ENCODE assay signal across 7 cellular contexts in the genomic region with DNA sequence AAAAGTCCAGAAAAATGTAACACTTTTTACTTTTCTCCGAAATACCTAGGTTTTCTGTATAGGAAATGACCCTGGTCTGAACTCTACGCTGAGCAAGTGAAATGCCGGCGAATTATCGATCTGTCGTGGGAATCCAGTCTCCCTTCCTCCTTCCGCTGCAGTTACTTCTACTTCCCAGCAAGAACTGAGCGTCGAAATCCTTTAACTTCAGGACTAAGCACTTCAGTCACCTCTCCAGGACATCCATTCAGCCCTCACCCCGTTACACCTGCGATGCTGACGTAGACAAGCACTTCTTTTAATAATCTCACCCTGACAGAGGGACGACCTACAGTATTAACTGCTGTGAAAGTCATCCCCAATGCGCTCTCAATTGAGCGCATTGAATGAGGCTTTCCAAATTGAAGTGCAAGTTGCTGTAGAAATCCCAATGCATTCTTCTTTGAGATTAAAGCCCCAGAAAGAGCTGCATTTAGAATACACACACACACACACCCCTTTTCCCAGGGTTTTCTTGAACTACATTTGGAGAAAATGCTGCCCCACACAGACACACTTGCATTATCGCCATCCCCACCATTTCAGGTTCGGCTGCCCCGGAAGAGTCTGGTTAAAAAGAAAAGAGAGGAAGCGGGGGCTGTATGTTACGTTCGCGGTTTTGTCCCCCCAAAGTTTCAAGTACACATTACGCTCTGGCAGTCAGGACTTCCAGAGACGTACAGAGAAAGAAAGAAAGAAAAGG. TPM values are rescaled to one million over a fixed set of nuclear protein-coding genes. Genes with fewer than 3 reads are reported as not detected.
DNase-seq lines count a peak whose midpoint lies in the region; ATAC-seq, FAIRE-seq and TF ChIP-seq lines count a peak whose summit lies in the region.

No MANE protein-coding gene starts in this region.

- H3K27me3 ChIP-seq in right lobe of liver, result no peaks in the 10 kb centered on the region

- H3K36me3 Mint-ChIP-seq in IgD-negative memory B cell, result peaks cover 2% of the 10 kb centered on the region

- in situ Hi-C loops in SK-MEL-5 (cut with HindIII; ENCODE audit: low pct_unique_long_range_greater_than_20kb, low sequenced_read_pairs), result no loop called here

- no peaks in the 10 kb centered on the region for H3K9me3 ChIP-seq in right lobe of liver

- WGBS in right lobe of liver (ENCODE audit: insufficient coverage, low coverage, low lambda C conversion rate, missing lambda C conversion rate), result 0% methylated on average over 23 of the region's 24 CpGs

- peak; percentile 69 for FAIRE-seq in GM12891 (lab: Jason Lieb, UNC)

- H3K36me3 ChIP-seq in right lobe of liver, result no peaks in the 10 kb centered on the region

- 0 out of 2 replicates have a peak, but pooled peaks have one; percentile 6 for TF ChIP-seq POLR2A in GM12891 (IDR thresholded peaks at IDR 0.05; ENCODE audit: low read depth, low read length)
- TF ChIP-seq POLR2A in right lobe of liver (IDR thresholded peaks at IDR 0.05), result no peak

- intact Hi-C loops in right lobe of liver (cut with DNase I), result no loop called here

- DNase-seq in GM12891 (ENCODE audit: insufficient read length, low spot score), result no peak
- DNase-seq in SK-MEL-5 (ENCODE audit: low read depth, low spot score), result peak; percentile 40
- peak; percentile 54 for DNase-seq in central memory CD4-positive, alpha-beta T cell
- peak in 2 of 3 donors; percentile 31 to 53 for DNase-seq in right lobe of liver
- DNase-seq in superior temporal gyrus (ENCODE audit: extremely low spot score), result peak; percentile 67

- ATAC-seq in GM21619 (IDR thresholded peaks at IDR 0.05; ENCODE audit: unreplicated experiment) (peak; percentile 27), right lobe of liver (peak; percentile 2 to 40 (median 20))

- H3K27me3 Mint-ChIP-seq in IgD-negative memory B cell, result no peaks in the 10 kb centered on the region

- peaks cover 0 to 29% (median 13%) of the 10 kb centered on the region in 4 donors for H3K4me1 ChIP-seq in right lobe of liver

- no peaks in the 10 kb centered on the region for H3K9me3 Mint-ChIP-seq in IgD-negative memory B cell

- H3K27ac ChIP-seq in right lobe of liver, result peak overlapping the region; percentile 90 to 96 (median 93)

- peaks cover 38 to 51% (median 47%) of the 10 kb centered on the region in 3 donors for H3K4me1 Mint-ChIP-seq in IgD-negative memory B cell

- H3K4me3 ChIP-seq in right lobe of liver, result peak overlapping the region; percentile 59 to 76 (median 67)

- no peak for TF ChIP-seq CTCF in right lobe of liver (IDR thresholded peaks at IDR 0.05)

- peak overlapping the region; percentile 96 to 100 (median 98) for H3K4me3 Mint-ChIP-seq in IgD-negative memory B cell

- peak overlapping the region; percentile 98 to 99 (median 99) for H3K27ac Mint-ChIP-seq in IgD-negative memory B cell

TF ChIP-seq in GM12891, 5 proteins besides CTCF, POLR2A, EP300 and RAD21:
- no peak for TF ChIP-seq POLR2AphosphoS5 (IDR thresholded peaks at IDR 0.05; ENCODE audit: low read depth, low read length)
- TF ChIP-seq POU2F2 (IDR thresholded peaks at IDR 0.05; ENCODE audit: low read depth, low read length), result peak; percentile 43; the same call in 1 of the 2 replicates
- no peak for TF ChIP-seq PAX5 (IDR thresholded peaks at IDR 0.05; ENCODE audit: insufficient read depth, low read length, severe bottlenecking)
- TF ChIP-seq TAF1 (IDR thresholded peaks at IDR 0.05; ENCODE audit: low read depth, low read length), result peak; percentile 55; the same call in 1 of the 2 replicates
- TF ChIP-seq SPI1 (IDR thresholded peaks at IDR 0.05; ENCODE audit: low read depth, low read length), result peak; percentile 72

RNA-seq across cellular contexts. Expression of gene TOP2B, which starts 1.2 kb away (rescaled TPM):
- 59.8 TPM for polyA plus RNA-seq in GM12891 (2012; ENCODE audit: low read depth, missing spikeins)
- polyA plus RNA-seq in IgD-negative memory B cell, result 46.0 TPM
- total RNA-seq in SK-MEL-5 (2014; rRNA removed; shearing (Covaris generic)), result 87.7 and 98.9 TPM in 2 replicates
- polyA plus RNA-seq in SK-MEL-5 (2015; cell fraction: cytosol; rRNA removed), result 63.0 and 85.3 TPM in 2 replicates
- 75.7 and 96.6 TPM in 2 replicates for polyA plus RNA-seq in SK-MEL-5 (2015; cell fraction: nucleus; rRNA removed)
- total RNA-seq in right lobe of liver, result 10 to 100 TPM; 26.3 to 42.3 (median 33.5) TPM
